Comparison of ENCODE assay signal across 9 cellular contexts in genomic region chr6:44262467-44263356, GRCh38. TPM values are rescaled to one million over a fixed set of nuclear protein-coding genes. Genes with fewer than 3 reads are reported as not detected.
DNase-seq lines count a peak whose midpoint lies in the region; ATAC-seq and TF ChIP-seq lines count a peak whose summit lies in the region.
"Had no signal": no experiment of that assay in that cellular context is flagged by ENCODE, and none has a peak within 500 bp of the region (broad histone marks: within the 10 kb centered on the region; RNA-seq: fewer than 3 reads in every experiment).

No MANE protein-coding gene starts in this region.

- no peak overlapping the region for H2BK15ac ChIP-seq in mesenchymal stem cell (ENCODE audit: low read depth, poor library complexity, severe bottlenecking)

- peak overlapping the region; percentile 40 for H2AK5ac ChIP-seq in mesenchymal stem cell (ENCODE audit: low read length, severe bottlenecking)

- H3K14ac ChIP-seq in mesenchymal stem cell (ENCODE audit: low read length in 2 of 2): no peak overlapping the region

- H3K4me1 ChIP-seq in heart left ventricle (peaks cover 2 to 51% (median 28%) of the 10 kb centered on the region in 12 donors), adipocyte (ENCODE audit: control insufficient read depth, insufficient read depth, low read length) (peaks cover 24% of the 10 kb centered on the region), mesenchymal stem cell (ENCODE audit: control insufficient read depth, insufficient read depth, low read depth, low read length) (peaks cover 35% of the 10 kb centered on the region), upper lobe of left lung (peaks cover 30 to 37% (median 34%) of the 10 kb centered on the region in 4 donors)

- H2BK12ac ChIP-seq in mesenchymal stem cell (ENCODE audit: low read length in 2 of 2): no peak overlapping the region

- H3K27me3 ChIP-seq in heart left ventricle (peaks cover 0 to under 1% (median 0%) of the 10 kb centered on the region in 9 donors), adipocyte (replicated peaks; ENCODE audit: control insufficient read depth, insufficient read depth, low read length) (no peaks in the 10 kb centered on the region), mesenchymal stem cell (ENCODE audit: control insufficient read depth in 1 of 2, insufficient read depth in 1 of 2, low read length in 2 of 2) (peaks cover 0 to 8% of the 10 kb centered on the region in 2 experiments), upper lobe of left lung (no peaks in the 10 kb centered on the region)

- peak overlapping the region; percentile 95 for H3K4me2 ChIP-seq in mesenchymal stem cell (ENCODE audit: low read length, poor library complexity, severe bottlenecking)

- no peak for TF ChIP-seq EP300 in upper lobe of left lung (IDR thresholded peaks at IDR 0.05)

- no peak overlapping the region for H3K4ac ChIP-seq in mesenchymal stem cell (ENCODE audit: low read depth in 1 of 2, low read length in 2 of 2)

- ATAC-seq in heart left ventricle (no peak), left ventricle myocardium superior (no peak), upper lobe of left lung (ENCODE audit: low FRiP score in 2 of 2) (no peak), GM19324 (IDR thresholded peaks at IDR 0.05; ENCODE audit: low FRiP score, unreplicated experiment) (no peak), GM19395 (IDR thresholded peaks at IDR 0.05; ENCODE audit: unreplicated experiment) (no peak)

- H3K23ac ChIP-seq in mesenchymal stem cell (ENCODE audit: low read length in 2 of 2): no peak overlapping the region

- no peaks in the 10 kb centered on the region for H3K9me3 ChIP-seq in heart left ventricle
- no peaks in the 10 kb centered on the region for H3K9me3 ChIP-seq in adipocyte (ENCODE audit: control insufficient read depth, low read length)
- no peaks in the 10 kb centered on the region for H3K9me3 ChIP-seq in mesenchymal stem cell (ENCODE audit: control insufficient read depth, low read length)
- no peaks in the 10 kb centered on the region for H3K9me3 ChIP-seq in upper lobe of left lung

- H3K9ac ChIP-seq in adipocyte (ENCODE audit: low read length): peak overlapping the region; percentile 87
- H3K9ac ChIP-seq in mesenchymal stem cell (ENCODE audit: low read length): peak overlapping the region; percentile 63

- H4K91ac ChIP-seq in mesenchymal stem cell (ENCODE audit: low read length): no peak overlapping the region

- TF ChIP-seq CTCF in heart left ventricle (IDR thresholded peaks at IDR 0.05): no peak
- TF ChIP-seq CTCF in upper lobe of left lung (IDR thresholded peaks at IDR 0.05): no peak

- no peak overlapping the region for H2AFZ ChIP-seq in mesenchymal stem cell (ENCODE audit: low read depth, low read length)

- intact Hi-C loops in heart left ventricle (cut with DNase I): loop anchor here in 1 of 10 donors (10.0 kb wide), 1 partner anchor 192 kb away; no protein-coding TSS in a partner anchor
- intact Hi-C loops in left ventricle myocardium superior (cut with micrococcal nuclease): loop anchor here (10.0 kb wide), 1 partner anchor 52 kb away; the partner anchor contains the start of gene AARS2

- peak in 1 of 5 donors; percentile 27 for DNase-seq in heart left ventricle
- DNase-seq in left ventricle myocardium superior: no peak
- DNase-seq in adipocyte (ENCODE audit: low read depth): no peak
- no peak for DNase-seq in mesenchymal stem cell
- no peak for DNase-seq in upper lobe of left lung
- DNase-seq in nucleus accumbens (lab: John Stamatoyannopoulos, UW): no peak

- 68 to 84% (median 73%) methylated on average over 5 to 7 of the region's 7 CpGs for WGBS in heart left ventricle, 4 donors
- WGBS in mesenchymal stem cell: 85% methylated on average over 7 of the region's 7 CpGs
- WGBS in upper lobe of left lung, 2 donors: 51% methylated on average over 6 to 7 of the region's 7 CpGs

- H3K79me1 ChIP-seq in mesenchymal stem cell (replicated peaks; ENCODE audit: low read length, poor library complexity, severe bottlenecking): peaks cover 27% of the 10 kb centered on the region

- H3K4me3 ChIP-seq in heart left ventricle: peak overlapping the region in 7 of 12 donors; percentile 72 to 96 (median 81)
- peak overlapping the region; percentile 84 for H3K4me3 ChIP-seq in adipocyte (ENCODE audit: low read length)
- peak overlapping the region in 1 of 2 experiments; percentile 92 for H3K4me3 ChIP-seq in mesenchymal stem cell (ENCODE audit: insufficient read depth in 1 of 2, low read depth in 1 of 2, low read length in 2 of 2)
- H3K4me3 ChIP-seq in upper lobe of left lung: peak overlapping the region in 3 of 4 donors; percentile 9 to 91 (median 78)

- no peak for TF ChIP-seq POLR2A in heart left ventricle (IDR thresholded peaks at IDR 0.05)
- TF ChIP-seq POLR2A in upper lobe of left lung (IDR thresholded peaks at IDR 0.05): no peak

- H2BK120ac ChIP-seq in mesenchymal stem cell (ENCODE audit: low read depth, low read length): no peak overlapping the region

- H3K36me3 ChIP-seq in heart left ventricle: peaks cover 0 to 40% (median 6%) of the 10 kb centered on the region in 9 donors
- H3K36me3 ChIP-seq in adipocyte (ENCODE audit: control insufficient read depth, insufficient read depth, low read length, severe bottlenecking): no peaks in the 10 kb centered on the region
- H3K36me3 ChIP-seq in mesenchymal stem cell (ENCODE audit: control insufficient read depth in 1 of 2, insufficient read depth in 2 of 2, low read depth in 1 of 2, low read length in 2 of 2): peaks cover 27 to 36% of the 10 kb centered on the region in 2 experiments
- H3K36me3 ChIP-seq in upper lobe of left lung: peaks cover 0 to 29% (median 14%) of the 10 kb centered on the region in 4 donors

- peak overlapping the region in 1 of 2 experiments; percentile 28 for H3K18ac ChIP-seq in mesenchymal stem cell (ENCODE audit: low read depth in 1 of 2, low read length in 2 of 2)

- peak overlapping the region; percentile 16 for H4K8ac ChIP-seq in mesenchymal stem cell (ENCODE audit: low read length)

- H2BK5ac ChIP-seq in mesenchymal stem cell (ENCODE audit: low read depth, low read length, poor library complexity, severe bottlenecking): no peak overlapping the region

- peak overlapping the region in 3 of 12 donors; percentile 80 to 93 (median 82) for H3K27ac ChIP-seq in heart left ventricle
- H3K27ac ChIP-seq in mesenchymal stem cell (ENCODE audit: low read length, poor library complexity, severe bottlenecking): peak overlapping the region; percentile 25
- H3K27ac ChIP-seq in upper lobe of left lung: peak overlapping the region; percentile 43 to 92 (median 72)

RNA-seq across cellular contexts. Expression of gene NFKBIE, which starts 2.6 kb away (rescaled TPM):
- total RNA-seq in heart left ventricle: 10 to 100 TPM in 1 of 9 donors, 1 to 10 TPM in 8; 2.5 to 13.1 (median 3.8) TPM
- polyA plus RNA-seq in heart left ventricle: 1 to 10 TPM; 4.0 to 5.8 TPM
- 3.1 TPM for total RNA-seq in left ventricle myocardium superior
- polyA plus RNA-seq in mesenchymal stem cell (2013, experiment 1 of 2): 4.9 TPM
- polyA plus RNA-seq in mesenchymal stem cell (2013, experiment 2 of 2): 4.8 TPM
- total RNA-seq in upper lobe of left lung: 10 to 100 TPM in 5 of 6 donors, 1 to 10 TPM in 1; 7.8 to 27.0 (median 13.6) TPM

RNA-seq across cellular contexts. Expression of gene SLC35B2, which starts 5.4 kb away (rescaled TPM):
- total RNA-seq in heart left ventricle (10 to 100 TPM; 18.1 to 35.6 (median 26.4) TPM), left ventricle myocardium superior (20.0 TPM), upper lobe of left lung (10 to 100 TPM; 14.6 to 44.8 (median 29.8) TPM)
- 10 to 100 TPM; 10.2 to 36.7 TPM for polyA plus RNA-seq in heart left ventricle
- 80.8 TPM for polyA plus RNA-seq in mesenchymal stem cell (2013, experiment 1 of 2)
- polyA plus RNA-seq in mesenchymal stem cell (2013, experiment 2 of 2): 81.8 TPM

RNA-seq across cellular contexts. Expression of gene TMEM151B, which starts 7.5 kb away (rescaled TPM):
- 1 to 10 TPM in 1 of 9 donors, under 1 TPM in 4, not detected in 4; 0.21 to 5.3 (median 0.45) TPM for total RNA-seq in heart left ventricle
- 1 to 10 TPM in 1 of 2 donors, under 1 TPM in 1; 0.37 to 1.4 TPM for polyA plus RNA-seq in heart left ventricle
- total RNA-seq in left ventricle myocardium superior: not detected
- not detected for polyA plus RNA-seq in mesenchymal stem cell (2013, experiment 1 of 2)
- polyA plus RNA-seq in mesenchymal stem cell (2013, experiment 2 of 2): not detected
- not detected for total RNA-seq in upper lobe of left lung
- total RNA-seq: bronchial epithelial cell had no signal

RNA-seq across cellular contexts. Expression of gene HSP90AB1, which starts 15.8 kb away (rescaled TPM):
- total RNA-seq in heart left ventricle (1,000 to 10,000 TPM in 2 of 9 donors, 100 to 1,000 TPM in 7; 725 to 1,040 (median 857) TPM), left ventricle myocardium superior (873 TPM), upper lobe of left lung (100 to 1,000 TPM; 175 to 656 (median 471) TPM)
- 100 to 1,000 TPM; 375 to 959 TPM for polyA plus RNA-seq in heart left ventricle
- 545 TPM for polyA plus RNA-seq in mesenchymal stem cell (2013, experiment 1 of 2)
- 525 TPM for polyA plus RNA-seq in mesenchymal stem cell (2013, experiment 2 of 2)

RNA-seq across cellular contexts. Expression of gene SLC29A1, which starts 39.3 kb away (rescaled TPM):
- total RNA-seq in heart left ventricle: 100 to 1,000 TPM in 8 of 9 donors, 10 to 100 TPM in 1; 94.9 to 319 (median 136) TPM
- 10 to 100 TPM; 48.0 to 77.5 TPM for polyA plus RNA-seq in heart left ventricle
- total RNA-seq in left ventricle myocardium superior: 217 TPM
- 31.6 TPM for polyA plus RNA-seq in mesenchymal stem cell (2013, experiment 1 of 2)
- 29.2 TPM for polyA plus RNA-seq in mesenchymal stem cell (2013, experiment 2 of 2)
- total RNA-seq in upper lobe of left lung: 10 to 100 TPM; 38.3 to 93.2 (median 45.8) TPM
